1 cellular context compared by ENCODE assay signal in genomic region chr11:100687630-100688395, GRCh38.
A peak's percentile ranks its signal among the peaks of the same experiment; 100 is the strongest.
TF ChIP-seq lines count a peak whose summit lies in the region.

No MANE protein-coding gene starts in this region.

TF ChIP-seq in HepG2, 621 proteins besides CTCF, POLR2A, EP300 and RAD21 (continued from another document):
- peak; percentile 38 for TF ChIP-seq MYPOP (CRISPR knock-in tag; IDR thresholded peaks at IDR 0.05)
- TF ChIP-seq RNF2 (conservative IDR thresholded peaks at IDR 0.05; ENCODE audit: low read depth) = 0 out of 2 replicates have a peak, but pooled peaks have one; percentile 11
- no peak for TF ChIP-seq ARNT (IDR thresholded peaks at IDR 0.05)
- TF ChIP-seq ATF7-NPFF (CRISPR knock-in tag; IDR thresholded peaks at IDR 0.05; ENCODE audit: low read depth) = no peak
- TF ChIP-seq LBX2 (CRISPR knock-in tag; IDR thresholded peaks at IDR 0.05; ENCODE audit: borderline replicate concordance) = no peak
- TF ChIP-seq ELF1 (CRISPR knock-in tag; IDR thresholded peaks at IDR 0.05) = 0 out of 2 replicates have a peak, but pooled peaks have one; percentile 4
- peak; percentile 37 for TF ChIP-seq SMC3 (IDR thresholded peaks at IDR 0.05; ENCODE audit: low read length)
- peak; percentile 18; the same call in 1 of the 2 replicates for TF ChIP-seq PHF8 (CRISPR knock-in tag; IDR thresholded peaks at IDR 0.05)
- 0 out of 2 replicates have a peak, but pooled peaks have one; percentile 8 for TF ChIP-seq BHLHE40 (IDR thresholded peaks at IDR 0.05; ENCODE audit: low read length)
- no peak for TF ChIP-seq NKX3-1 (CRISPR knock-in tag; IDR thresholded peaks at IDR 0.05)
- peak; percentile 17; the same call in 1 of the 2 replicates for TF ChIP-seq SAP130 (CRISPR knock-in tag; IDR thresholded peaks at IDR 0.05; ENCODE audit: low read depth)
